21 cellular contexts compared by ENCODE assay signal in the genomic region with DNA sequence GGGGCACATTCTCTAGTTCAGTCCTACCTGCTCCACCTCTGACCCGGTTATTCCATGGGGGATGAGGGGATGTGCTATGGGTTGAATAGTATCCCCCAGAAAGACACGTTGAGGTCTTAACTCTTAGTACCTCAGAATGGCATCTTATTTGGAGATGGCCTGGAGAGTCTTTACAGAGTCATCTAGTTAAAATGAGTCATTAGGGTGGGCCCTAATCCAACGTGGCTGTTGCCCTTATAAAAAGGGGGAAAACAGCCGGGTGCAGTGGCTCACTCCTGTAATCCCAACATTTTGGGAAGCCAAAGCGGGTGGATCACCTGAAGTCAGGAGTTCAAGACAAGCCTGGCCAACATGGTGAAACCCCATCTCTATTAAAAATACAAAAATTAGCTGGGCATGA. TPM values are rescaled to one million over a fixed set of nuclear protein-coding genes. Genes with fewer than 3 reads are reported as not detected.
A peak's percentile ranks its signal among the peaks of the same experiment; 100 is the strongest.
DNase-seq lines count a peak whose midpoint lies in the region; ATAC-seq, FAIRE-seq and TF ChIP-seq lines count a peak whose summit lies in the region.
"Had no signal": no experiment of that assay in that cellular context is flagged by ENCODE, and none has a peak within 500 bp of the region (broad histone marks: within the 10 kb centered on the region; RNA-seq: fewer than 3 reads in every experiment).

No MANE protein-coding gene starts in this region.

- ATAC-seq in HG03432 (IDR thresholded peaks at IDR 0.05; ENCODE audit: unreplicated experiment) = no peak
- ATAC-seq in natural killer cell treated with Interleukin-12 subunit alpha and Interleukin-12 subunit beta and Interleukin-15 and Interleukin-18, amount 100 ng/mL, for 72 hours = no peak
- ATAC-seq: A549 had no signal

- H2AK5ac ChIP-seq in H1 (ENCODE audit: low read depth, low read length) = no peak overlapping the region; the same call in 1 of the 2 replicates

- no peaks in the 10 kb centered on the region for H4K20me1 ChIP-seq in MM.1S (ENCODE audit: insufficient read depth, low read length)
- H4K20me1 ChIP-seq in H1 (replicated peaks in 1 of 2; ENCODE audit: control insufficient read depth in 1 of 2, insufficient read depth in 2 of 2, low read length in 2 of 2) = no peaks in the 10 kb centered on the region

- H3K9me2 ChIP-seq in MM.1S (replicated peaks; ENCODE audit: insufficient read depth, low read length) = no peaks in the 10 kb centered on the region

- peak overlapping the region; percentile 82; the same call in 1 of the 2 replicates for H2BK12ac ChIP-seq in H1 (ENCODE audit: low read depth, low read length)

- CTCF ChIA-PET in H1 (lab: Charles Lee; ENCODE audit: partially characterized antibody) = no interaction called here

- H3K23ac ChIP-seq in H1 (ENCODE audit: insufficient read length) = no peak overlapping the region

- no peak for TF ChIP-seq EP300 in H1 (IDR thresholded peaks at IDR 0.05; ENCODE audit: borderline replicate concordance in 1 of 2, low read depth in 2 of 2, low read length in 2 of 2)
- TF ChIP-seq EP300 in stomach (IDR thresholded peaks at IDR 0.05) = no peak

- H4K8ac ChIP-seq in H1 (ENCODE audit: extremely low read depth, insufficient read depth, low read length) = no peak overlapping the region

- 0 out of 2 replicates have a peak overlapping the region, but pooled peaks have one; percentile 72 for H2BK20ac ChIP-seq in H1 (ENCODE audit: low read length)

- no peak overlapping the region for H3K4ac ChIP-seq in H1 (replicated peaks; ENCODE audit: insufficient read length, low read depth, low read length)

- peak overlapping the region; percentile 64 for H3K27ac Mint-ChIP-seq in activated naive CD8-positive, alpha-beta T cell
- H3K27ac Mint-ChIP-seq in activated naive CD8-positive, alpha-beta T cell treated with anti-CD3 and anti-CD28 coated beads for 36 hours = no peak overlapping the region
- no peak overlapping the region for H3K27ac Mint-ChIP-seq in natural killer cell treated with Interleukin-12 subunit alpha and Interleukin-12 subunit beta and Interleukin-15 and Interleukin-18, amount 100 ng/mL, for 72 hours
- H3K27ac Mint-ChIP-seq: HFFc6 had no signal

- H3K36me3 ChIP-seq in MM.1S (replicated peaks; ENCODE audit: insufficient read depth, low read length) = no peaks in the 10 kb centered on the region
- H3K36me3 ChIP-seq in H1 (ENCODE audit: control insufficient read depth in 2 of 4, insufficient read depth in 4 of 4, low read length in 3 of 4) = no peaks in the 10 kb centered on the region
- H3K36me3 ChIP-seq in stomach = no peaks in the 10 kb centered on the region
- H3K36me3 ChIP-seq: SJSA1 had no signal

- no peak overlapping the region for H4K91ac ChIP-seq in H1 (replicated peaks; ENCODE audit: insufficient read length, low read length)

- H3K14ac ChIP-seq in H1 (ENCODE audit: insufficient read length) = no peak overlapping the region

- H2BK15ac ChIP-seq in H1 (ENCODE audit: low read length) = no peak overlapping the region

- H3K9me3 Mint-ChIP-seq in activated naive CD8-positive, alpha-beta T cell (ENCODE audit: low read depth) = no peaks in the 10 kb centered on the region
- H3K9me3 Mint-ChIP-seq in activated naive CD8-positive, alpha-beta T cell treated with anti-CD3 and anti-CD28 coated beads for 36 hours = no peaks in the 10 kb centered on the region
- H3K9me3 Mint-ChIP-seq in natural killer cell treated with Interleukin-12 subunit alpha and Interleukin-12 subunit beta and Interleukin-15 and Interleukin-18, amount 100 ng/mL, for 72 hours = no peaks in the 10 kb centered on the region

- H2AFZ ChIP-seq in MM.1S (ENCODE audit: low read length) (no peak overlapping the region), H1 (ENCODE audit: low read length) (no peak overlapping the region)

- H3K4me3 ChIP-seq in MM.1S (ENCODE audit: low read length) (no peak overlapping the region), H1 (ENCODE audit: extremely low read depth in 1 of 4, insufficient read depth in 2 of 4, low read depth in 3 of 4, low read length in 4 of 4) (no peak overlapping the region), stomach (no peak overlapping the region)
- H3K4me3 ChIP-seq: A549, SJSA1 had no signal

- H3K27me3 ChIP-seq in MM.1S (replicated peaks; ENCODE audit: insufficient read depth, low read length) (peaks cover 88% of the 10 kb centered on the region), H1 (replicated peaks in 1 of 4; ENCODE audit: control insufficient read depth in 3 of 4, extremely low read depth in 1 of 4, insufficient read depth in 3 of 4, low read length in 3 of 4) (0 out of 7 replicates have a peak, but pooled peaks cover 0 to 2% (median 0%) of the 10 kb centered on the region in 4 experiments), stomach (peaks cover 0 to 15% (median 0%) of the 10 kb centered on the region in 3 donors)
- H3K27me3 ChIP-seq: SJSA1 had no signal

- no peak overlapping the region for H3K56ac ChIP-seq in H1 (replicated peaks; ENCODE audit: insufficient read length, low read depth, low read length)

- intact Hi-C loops in stomach (cut with DNase I; ENCODE audit: low total_unique reads) = no loop called here

- H3K4me1 ChIP-seq in MM.1S (ENCODE audit: low read length) (peaks cover 20% of the 10 kb centered on the region), H1 (replicated peaks in 1 of 4; ENCODE audit: control insufficient read depth in 3 of 4, insufficient read depth in 4 of 4, low read length in 3 of 4) (peaks cover 0 to 12% (median 9%) of the 10 kb centered on the region in 4 experiments; a peak in 3 of 7 replicates), stomach (peaks cover 4 to 30% (median 16%) of the 10 kb centered on the region in 4 donors)
- H3K4me1 ChIP-seq: A549 had no signal

- peak overlapping the region; percentile 45 for H2BK120ac ChIP-seq in H1 (replicated peaks; ENCODE audit: low read depth, low read length)

- no peaks in the 10 kb centered on the region for H3K27me3 Mint-ChIP-seq in activated naive CD8-positive, alpha-beta T cell
- H3K27me3 Mint-ChIP-seq in activated naive CD8-positive, alpha-beta T cell treated with anti-CD3 and anti-CD28 coated beads for 36 hours = no peaks in the 10 kb centered on the region
- H3K27me3 Mint-ChIP-seq in natural killer cell treated with Interleukin-12 subunit alpha and Interleukin-12 subunit beta and Interleukin-15 and Interleukin-18, amount 100 ng/mL, for 72 hours = peaks cover 7 to 49% of the 10 kb centered on the region in 2 donors

- H3K79me1 ChIP-seq in H1 (ENCODE audit: low read depth, low read length) = no peaks in the 10 kb centered on the region

- no peak overlapping the region for H2BK5ac ChIP-seq in H1 (ENCODE audit: low read depth, low read length)

- H3K4me2 ChIP-seq in MM.1S (ENCODE audit: low read depth, low read length) = peak overlapping the region; percentile 61
- peak overlapping the region in 1 of 2 experiments; percentile 26; a peak in 1 of 4 replicates for H3K4me2 ChIP-seq in H1 (ENCODE audit: insufficient read depth in 1 of 2, low read depth in 2 of 2, low read length in 2 of 2)
- H3K4me2 ChIP-seq: A549 had no signal

- H3K27ac ChIP-seq in MM.1S (ENCODE audit: low read length) = peak overlapping the region; percentile 41; the same call in 1 of the 2 replicates
- no peak overlapping the region for H3K27ac ChIP-seq in H1 (ENCODE audit: low read depth, low read length)
- H3K27ac ChIP-seq in stomach = peak overlapping the region; percentile 75 to 90 (median 85)
- H3K27ac ChIP-seq: A549, SJSA1 had no signal

- H3K18ac ChIP-seq in H1 (ENCODE audit: extremely low read depth, low read length) = 0 out of 2 replicates have a peak overlapping the region, but pooled peaks have one; percentile 64

- no peak for TF ChIP-seq POLR2A in H1 (IDR thresholded peaks at IDR 0.05; ENCODE audit: control extremely low read depth in 1 of 2, low read depth in 2 of 2, low read length in 2 of 2)
- TF ChIP-seq POLR2A in stomach (IDR thresholded peaks at IDR 0.05) = no peak

- H3K23me2 ChIP-seq in H1 (ENCODE audit: low read depth, low read length) = no peaks in the 10 kb centered on the region

- peaks cover 5% of the 10 kb centered on the region for H3K36me3 Mint-ChIP-seq in activated naive CD8-positive, alpha-beta T cell
- peaks cover 84% of the 10 kb centered on the region for H3K36me3 Mint-ChIP-seq in activated naive CD8-positive, alpha-beta T cell treated with anti-CD3 and anti-CD28 coated beads for 36 hours
- no peaks in the 10 kb centered on the region for H3K36me3 Mint-ChIP-seq in natural killer cell treated with Interleukin-12 subunit alpha and Interleukin-12 subunit beta and Interleukin-15 and Interleukin-18, amount 100 ng/mL, for 72 hours

- no peak overlapping the region for H4K5ac ChIP-seq in H1 (ENCODE audit: insufficient read length, low read depth, low read length)

- TF ChIP-seq RAD21 in H1 (IDR thresholded peaks at IDR 0.05 in 1 of 2, conservative IDR thresholded peaks at IDR 0.05 in 1 of 2; ENCODE audit: low read depth in 2 of 2, low read length in 2 of 2) = no peak

- no peak for TF ChIP-seq CTCF in MM.1S (IDR thresholded peaks at IDR 0.05; ENCODE audit: low read length)
- TF ChIP-seq CTCF in H1 (IDR thresholded peaks at IDR 0.05; ENCODE audit: control extremely low read depth in 1 of 3, insufficient read depth in 1 of 3, low read depth in 1 of 3, low read length in 3 of 3) = no peak
- TF ChIP-seq CTCF in stomach (IDR thresholded peaks at IDR 0.05) = no peak

- DNase-seq in activated naive CD8-positive, alpha-beta T cell treated with anti-CD3 and anti-CD28 coated beads for 36 hours = no peak
- DNase-seq in MM.1S (no peak), H1 (ENCODE audit: low read depth in 1 of 2, low spot score in 2 of 2) (no peak), stomach (no peak), NCI-H2107 treated with DMSO at 0.1 percent for 48 hours (lab: John Stamatoyannopoulos, UW; ENCODE audit: unreplicated experiment) (no peak)
- no peak for DNase-seq in natural killer cell treated with Interleukin-12 subunit alpha and Interleukin-12 subunit beta and Interleukin-15 and Interleukin-18, amount 100 ng/mL, for 72 hours (ENCODE audit: low spot score)
- DNase-seq: DMS79 treated with DMSO at 0.1 percent for 48 hours; GOT3; HFFc6; KG1; NCI-H2081 treated with DMSO at 0.1 percent for 48 hours; NCI-H2227 treated with DMSO at 0.1 percent for 48 hours; NCI-H524 treated with DMSO at 0.1 percent for 48 hours; NK-92 treated with Interleukin-12 subunit alpha and Interleukin-12 subunit beta, amount 100 ng/mL, for 24 hours; OCI-M1 had no signal

- POLR2A ChIA-PET in H1 (lab: Charles Lee; ENCODE audit: partially characterized antibody) = no interaction called here

- no peaks in the 10 kb centered on the region for H3K9me3 ChIP-seq in MM.1S (replicated peaks; ENCODE audit: insufficient read depth, low read length)
- peaks cover 0 to 4% of the 10 kb centered on the region in 2 experiments; a peak in 1 of 4 replicates for H3K9me3 ChIP-seq in H1 (ENCODE audit: insufficient read depth in 2 of 2, low read depth in 1 of 2, low read length in 1 of 2)
- H3K9me3 ChIP-seq in stomach = no peaks in the 10 kb centered on the region
- H3K9me3 ChIP-seq: A549, SJSA1 had no signal

- no peak for FAIRE-seq in H1 (lab: Jason Lieb, UNC)
- FAIRE-seq: A549, G401.6 had no signal

- H3K79me2 ChIP-seq in MM.1S (ENCODE audit: low read length) = no peaks in the 10 kb centered on the region
- no peaks in the 10 kb centered on the region for H3K79me2 ChIP-seq in H1 (ENCODE audit: control insufficient read depth in 1 of 2, insufficient read depth in 2 of 2, low read length in 2 of 2)

- 87% methylated on average over 5 of the region's 5 CpGs; no CpG with 5 or more reads in 1 of the 2 experiments for WGBS in H1 (ENCODE audit: extremely low coverage in 1 of 2, insufficient coverage in 1 of 2, insufficient read length in 1 of 2, insufficient replicate concordance in 2 of 2, low coverage in 1 of 2, low lambda C conversion rate in 2 of 2, missing lambda C conversion rate in 1 of 2), 2 experiments
- 65 to 77% (median 76%) methylated on average over 5 of the region's 5 CpGs for WGBS in stomach, 5 donors

- H3K9ac ChIP-seq in MM.1S (ENCODE audit: low read length) = no peak overlapping the region
- no peak overlapping the region for H3K9ac ChIP-seq in H1 (replicated peaks in 1 of 4; ENCODE audit: extremely low read depth in 1 of 4, low read depth in 3 of 4, low read length in 3 of 4)

- H3K4me1 Mint-ChIP-seq in activated naive CD8-positive, alpha-beta T cell (ENCODE audit: low read depth) = peaks cover 76% of the 10 kb centered on the region
- peaks cover 62% of the 10 kb centered on the region for H3K4me1 Mint-ChIP-seq in activated naive CD8-positive, alpha-beta T cell treated with anti-CD3 and anti-CD28 coated beads for 36 hours
- peaks cover 9 to 38% of the 10 kb centered on the region in 2 donors for H3K4me1 Mint-ChIP-seq in natural killer cell treated with Interleukin-12 subunit alpha and Interleukin-12 subunit beta and Interleukin-15 and Interleukin-18, amount 100 ng/mL, for 72 hours (ENCODE audit: low read depth in 2 of 2)

- H3K4me3 Mint-ChIP-seq in activated naive CD8-positive, alpha-beta T cell = no peak overlapping the region
- no peak overlapping the region for H3K4me3 Mint-ChIP-seq in activated naive CD8-positive, alpha-beta T cell treated with anti-CD3 and anti-CD28 coated beads for 36 hours
- H3K4me3 Mint-ChIP-seq in natural killer cell treated with Interleukin-12 subunit alpha and Interleukin-12 subunit beta and Interleukin-15 and Interleukin-18, amount 100 ng/mL, for 72 hours = no peak overlapping the region
- H3K4me3 Mint-ChIP-seq: HFFc6 had no signal

- peaks cover 6% of the 10 kb centered on the region; the same call in 1 of the 2 replicates for H3F3A ChIP-seq in MM.1S (ENCODE audit: insufficient read depth, low read length)

RNA-seq across cellular contexts. Expression of a gene that starts 5.7 kb away (rescaled TPM):
- 10 to 100 TPM; 49.1 to 50.7 TPM for total RNA-seq in activated naive CD8-positive, alpha-beta T cell treated with anti-CD3 and anti-CD28 coated beads for 36 hours
- total RNA-seq in H1 (2021; fragmentation: NEBNext Ultra II Directional; extraction: Animal tissue kit (Norgen Biotek cat#: 25700)) = not detected in 2 replicates
- 0.38 and 0.75 TPM in 2 replicates for polyA plus RNA-seq in H1 (2011; rRNA removed)
- polyA plus RNA-seq in H1 (2011; cell fraction: cytosol; rRNA removed) = 0.61 TPM
- 0.63 TPM for polyA plus RNA-seq in H1 (2011; cell fraction: nucleus; rRNA removed)
- 0.19 to 0.52 TPM (median 0.36 TPM) in 3 of 4 replicates, not detected in the other for polyA plus RNA-seq in H1 (2012, experiment 1 of 2)
- 0.16 TPM for polyA plus RNA-seq in H1 (2012, experiment 2 of 2)
- 0.06 TPM for polyA plus RNA-seq in H1 (2013, experiment 1 of 2)
- 0.13 TPM for polyA plus RNA-seq in H1 (2013, experiment 2 of 2)
- polyA minus RNA-seq in H1 (2011; rRNA and poly(A)+ RNA removed) = 0.44 and 0.63 TPM in 2 replicates
- polyA minus RNA-seq in H1 (2011; cell fraction: cytosol; rRNA and poly(A)+ RNA removed) = not detected
- polyA minus RNA-seq in H1 (2011; cell fraction: nucleus; rRNA and poly(A)+ RNA removed) = 1.3 TPM
- total RNA-seq in stomach = 10 to 100 TPM in 2 of 5 donors, 1 to 10 TPM in 1, under 1 TPM in 1, not detected in 1; 0.45 to 37.9 (median 9.7) TPM
- 1 to 10 TPM; 1.8 to 3.9 (median 3.7) TPM for polyA plus RNA-seq in stomach
- 1 to 10 TPM in 1 of 2 donors, under 1 TPM in 1; 0.19 to 8.4 TPM for total RNA-seq in natural killer cell treated with Interleukin-12 subunit alpha and Interleukin-12 subunit beta and Interleukin-15 and Interleukin-18, amount 100 ng/mL, for 72 hours
- total RNA-seq: HFFc6 had no signal

RNA-seq across cellular contexts. Expression of a gene that starts 13.5 kb away (rescaled TPM):
- 10 to 100 TPM; 38.9 to 41.1 TPM for total RNA-seq in activated naive CD8-positive, alpha-beta T cell treated with anti-CD3 and anti-CD28 coated beads for 36 hours
- not detected in 2 replicates for total RNA-seq in H1 (2021; fragmentation: NEBNext Ultra II Directional; extraction: Animal tissue kit (Norgen Biotek cat#: 25700))
- polyA plus RNA-seq in H1 (2011; rRNA removed) (not detected in 2 replicates), stomach (under 1 TPM; 0.18 to 0.31 (median 0.25) TPM)
- not detected for polyA plus RNA-seq in H1 (2011; cell fraction: cytosol; rRNA removed)
- not detected for polyA plus RNA-seq in H1 (2011; cell fraction: nucleus; rRNA removed)
- not detected in 4 replicates for polyA plus RNA-seq in H1 (2012, experiment 1 of 2)
- polyA plus RNA-seq in H1 (2012, experiment 2 of 2) = not detected
- not detected for polyA plus RNA-seq in H1 (2013, experiment 1 of 2)
- not detected for polyA plus RNA-seq in H1 (2013, experiment 2 of 2)
- 0.19 TPM in 1 of 2 replicates, not detected in the other for polyA minus RNA-seq in H1 (2011; rRNA and poly(A)+ RNA removed)
- polyA minus RNA-seq in H1 (2011; cell fraction: cytosol; rRNA and poly(A)+ RNA removed) = not detected
- polyA minus RNA-seq in H1 (2011; cell fraction: nucleus; rRNA and poly(A)+ RNA removed) = not detected
- total RNA-seq in stomach = 1 to 10 TPM in 2 of 5 donors, under 1 TPM in 2, not detected in 1; 0.29 to 4.6 (median 1.2) TPM
- total RNA-seq in natural killer cell treated with Interleukin-12 subunit alpha and Interleukin-12 subunit beta and Interleukin-15 and Interleukin-18, amount 100 ng/mL, for 72 hours = 1 to 10 TPM; 1.7 to 9.2 TPM
- total RNA-seq: Calu3, HFFc6, SJSA1 had no signal
- polyA plus RNA-seq: A549 had no signal

RNA-seq across cellular contexts. Expression of a gene that starts 23.9 kb away (rescaled TPM):
- total RNA-seq in activated naive CD8-positive, alpha-beta T cell treated with anti-CD3 and anti-CD28 coated beads for 36 hours = not detected
- total RNA-seq in H1 (2021; fragmentation: NEBNext Ultra II Directional; extraction: Animal tissue kit (Norgen Biotek cat#: 25700)) = not detected in 2 replicates
- not detected in 2 replicates for polyA plus RNA-seq in H1 (2011; rRNA removed)
- not detected for polyA plus RNA-seq in H1 (2011; cell fraction: cytosol; rRNA removed)
- polyA plus RNA-seq in H1 (2011; cell fraction: nucleus; rRNA removed) = not detected
- polyA plus RNA-seq in H1 (2012, experiment 1 of 2) = not detected in 4 replicates
- not detected for polyA plus RNA-seq in H1 (2012, experiment 2 of 2)
- polyA plus RNA-seq in H1 (2013, experiment 1 of 2) = not detected
- polyA plus RNA-seq in H1 (2013, experiment 2 of 2) = not detected
- polyA minus RNA-seq in H1 (2011; rRNA and poly(A)+ RNA removed) = not detected in 2 replicates
- not detected for polyA minus RNA-seq in H1 (2011; cell fraction: cytosol; rRNA and poly(A)+ RNA removed)
- not detected for polyA minus RNA-seq in H1 (2011; cell fraction: nucleus; rRNA and poly(A)+ RNA removed)
- 1,000 to 10,000 TPM in 1 of 5 donors, 100 to 1,000 TPM in 1, 10 to 100 TPM in 2, not detected in 1; 62.4 to 1,697 (median 407) TPM for total RNA-seq in stomach
- polyA plus RNA-seq in stomach = over 10,000 TPM in 1 of 3 donors, 1,000 to 10,000 TPM in 1, 100 to 1,000 TPM in 1; 385 to 10,944 (median 1,930) TPM
- not detected for total RNA-seq in natural killer cell treated with Interleukin-12 subunit alpha and Interleukin-12 subunit beta and Interleukin-15 and Interleukin-18, amount 100 ng/mL, for 72 hours
- total RNA-seq: Calu3, HFFc6, SJSA1 had no signal

RNA-seq across cellular contexts. Expression of a gene that starts 39.4 kb away (rescaled TPM):
- not detected for total RNA-seq in activated naive CD8-positive, alpha-beta T cell treated with anti-CD3 and anti-CD28 coated beads for 36 hours
- not detected in 2 replicates for total RNA-seq in H1 (2021; fragmentation: NEBNext Ultra II Directional; extraction: Animal tissue kit (Norgen Biotek cat#: 25700))
- polyA plus RNA-seq in H1 (2011; rRNA removed) = not detected in 2 replicates
- not detected for polyA plus RNA-seq in H1 (2011; cell fraction: cytosol; rRNA removed)
- not detected for polyA plus RNA-seq in H1 (2011; cell fraction: nucleus; rRNA removed)
- not detected in 4 replicates for polyA plus RNA-seq in H1 (2012, experiment 1 of 2)
- not detected for polyA plus RNA-seq in H1 (2012, experiment 2 of 2)
- polyA plus RNA-seq in H1 (2013, experiment 1 of 2) = not detected
- not detected for polyA plus RNA-seq in H1 (2013, experiment 2 of 2)
- not detected in 2 replicates for polyA minus RNA-seq in H1 (2011; rRNA and poly(A)+ RNA removed)
- polyA minus RNA-seq in H1 (2011; cell fraction: cytosol; rRNA and poly(A)+ RNA removed) = not detected
- polyA minus RNA-seq in H1 (2011; cell fraction: nucleus; rRNA and poly(A)+ RNA removed) = not detected
- total RNA-seq in stomach = 1,000 to 10,000 TPM in 3 of 5 donors, 100 to 1,000 TPM in 1, 1 to 10 TPM in 1; 2.3 to 2,979 (median 1,039) TPM
- polyA plus RNA-seq in stomach = 1,000 to 10,000 TPM in 2 of 3 donors, 100 to 1,000 TPM in 1; 154 to 2,390 (median 1,084) TPM
- not detected for total RNA-seq in natural killer cell treated with Interleukin-12 subunit alpha and Interleukin-12 subunit beta and Interleukin-15 and Interleukin-18, amount 100 ng/mL, for 72 hours
- total RNA-seq: Calu3, HFFc6, SJSA1 had no signal
- polyA plus RNA-seq: A549 had no signal
